14 cellular contexts compared by ENCODE assay signal in the genomic region with DNA sequence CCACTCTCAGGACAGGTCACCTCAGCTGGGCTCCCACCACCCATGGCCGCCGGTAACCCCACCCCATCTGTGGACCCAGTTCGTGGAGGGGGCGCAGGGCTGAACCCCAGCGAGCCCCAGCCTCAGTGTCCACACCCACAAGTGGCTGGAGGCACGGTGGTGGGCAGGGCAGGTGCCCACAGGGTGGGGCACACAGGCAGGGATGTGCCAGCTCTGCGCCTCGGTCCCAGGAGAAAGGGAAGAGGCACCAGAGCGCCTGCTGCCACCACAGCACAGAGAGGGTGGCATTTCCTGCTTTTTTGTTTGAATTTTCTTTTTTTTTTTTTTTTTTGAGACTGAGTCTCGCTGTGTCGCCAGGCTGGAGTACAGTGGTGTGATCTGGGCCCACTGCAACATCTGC.
"Had no signal": no experiment of that assay in that cellular context is flagged by ENCODE, and none has a peak within 500 bp of the region (broad histone marks: within the 10 kb centered on the region; RNA-seq: fewer than 3 reads in every experiment).

No MANE protein-coding gene starts in this region.

- H3K36me3 ChIP-seq: upper lobe of left lung had no signal

- H3K27me3 ChIP-seq: upper lobe of left lung had no signal

- ATAC-seq: activated CD4-positive, CD25-positive, alpha-beta regulatory T cell treated with anti-CD3 and anti-CD28 coated beads, Interleukin-2, amount 50 U/mL, for 24 hours; activated naive CD8-positive, alpha-beta T cell treated with anti-CD3 and anti-CD28 coated beads, Interleukin-2, amount 50 U/mL, for 24 hours had no signal

- H3K9me3 Mint-ChIP-seq: activated naive CD8-positive, alpha-beta T cell treated with anti-CD3 and anti-CD28 coated beads, Interleukin-2, amount 50 U/mL, for 24 hours; endodermal cell; nephron; stimulated activated naive CD8-positive, alpha-beta T cell treated with anti-CD3 and anti-CD28 coated beads, Interleukin-15, Interleukin-2, amounts not matched to agents 100 ng/mL and 50 ng/mL, for 24 hours had no signal

- H3K4me1 ChIP-seq: upper lobe of left lung had no signal

- H3K4me3 Mint-ChIP-seq: activated naive CD8-positive, alpha-beta T cell treated with anti-CD3 and anti-CD28 coated beads, Interleukin-2, amount 50 U/mL, for 24 hours; endodermal cell; nephron; stimulated activated naive CD8-positive, alpha-beta T cell treated with anti-CD3 and anti-CD28 coated beads, Interleukin-15, Interleukin-2, amounts not matched to agents 100 ng/mL and 50 ng/mL, for 24 hours had no signal

- H3K27ac Mint-ChIP-seq: activated naive CD8-positive, alpha-beta T cell treated with anti-CD3 and anti-CD28 coated beads, Interleukin-2, amount 50 U/mL, for 24 hours; endodermal cell; nephron; progenitor cell of endocrine pancreas; stimulated activated naive CD8-positive, alpha-beta T cell treated with anti-CD3 and anti-CD28 coated beads, Interleukin-15, Interleukin-2, amounts not matched to agents 100 ng/mL and 50 ng/mL, for 24 hours had no signal

- DNase-seq: activated CD4-positive, alpha-beta T cell treated with anti-CD3 and anti-CD28 coated beads, Interleukin-2, amount 50 U/mL, for 1 hour; activated CD8-positive, alpha-beta memory T cell treated with anti-CD3 and anti-CD28 coated beads for 24 hours; activated naive CD4-positive, alpha-beta T cell treated with Interleukin-2 at 50 U/mL for 16 hours; activated naive CD8-positive, alpha-beta T cell treated with anti-CD3 and anti-CD28 coated beads, Interleukin-2, amount 50 U/mL, for 24 hours; endodermal cell; head of caudate nucleus; occipital lobe; small intestine had no signal

- H3K4me3 ChIP-seq: lung, upper lobe of left lung had no signal

- H3K27ac ChIP-seq: upper lobe of left lung had no signal

- H3K9me3 ChIP-seq: upper lobe of left lung had no signal

- H3K27me3 Mint-ChIP-seq: activated naive CD8-positive, alpha-beta T cell treated with anti-CD3 and anti-CD28 coated beads, Interleukin-2, amount 50 U/mL, for 24 hours; progenitor cell of endocrine pancreas; stimulated activated naive CD8-positive, alpha-beta T cell treated with anti-CD3 and anti-CD28 coated beads, Interleukin-15, Interleukin-2, amounts not matched to agents 100 ng/mL and 50 ng/mL, for 24 hours had no signal
